31 cellular contexts compared by ENCODE assay signal in the genomic region with DNA sequence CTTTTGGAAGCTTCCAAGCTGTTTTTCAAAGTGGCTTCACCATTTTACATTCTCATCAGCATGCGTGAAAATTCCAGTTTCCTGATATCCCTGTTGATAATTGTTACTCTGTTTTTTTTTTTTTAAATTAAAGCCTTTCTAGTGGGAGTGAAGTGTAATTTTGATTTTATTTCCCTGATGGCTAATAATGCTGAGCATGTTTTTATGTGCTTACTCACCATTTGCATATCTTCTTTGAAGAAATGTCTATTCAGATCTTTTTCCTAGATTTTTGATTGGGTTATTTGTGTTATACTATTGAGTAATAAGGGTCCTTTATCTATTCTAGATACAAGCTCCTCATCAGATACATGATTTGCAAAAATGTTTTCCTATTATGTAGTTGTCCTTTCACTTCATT.
DNase-seq lines count a peak whose midpoint lies in the region; ATAC-seq, FAIRE-seq and TF ChIP-seq lines count a peak whose summit lies in the region.
"Had no signal": no experiment of that assay in that cellular context is flagged by ENCODE, and none has a peak within 500 bp of the region (broad histone marks: within the 10 kb centered on the region; RNA-seq: fewer than 3 reads in every experiment).

No MANE protein-coding gene starts in this region.

- POLR2A ChIA-PET in HepG2 (lab: Yijun Ruan, JAX), result no interaction called here
- POLR2A ChIA-PET in K562 (lab: Yijun Ruan, JAX), result no interaction called here

- H2AFZ ChIP-seq in HepG2 (ENCODE audit: low read length) (no peak overlapping the region), K562 (ENCODE audit: low read depth, low read length) (no peak overlapping the region)

- H3K27me3 ChIP-seq in HepG2 (ENCODE audit: control insufficient read depth in 1 of 2, insufficient read depth in 2 of 2, low read length in 2 of 2), result peaks cover 0 to 2% of the 10 kb centered on the region in 2 experiments; a peak in 1 of 5 replicates
- H3K27me3 ChIP-seq in right lobe of liver, result no peaks in the 10 kb centered on the region
- H3K27me3 ChIP-seq in K562 (ENCODE audit: control insufficient read depth in 2 of 2, insufficient read depth in 2 of 2, low read length in 2 of 2), result peaks cover 0 to 2% of the 10 kb centered on the region in 2 experiments; a peak in 2 of 5 replicates
- H3K27me3 ChIP-seq: BE2C, BLaER1 had no signal

- WGBS in HepG2 (ENCODE audit: low lambda C conversion rate), result 70% methylated on average over 1 of the region's 1 CpG
- 91% methylated on average over 1 of the region's 1 CpG for WGBS in right lobe of liver (ENCODE audit: insufficient coverage, low coverage, low lambda C conversion rate, missing lambda C conversion rate)
- WGBS in K562 (ENCODE audit: insufficient coverage, low coverage, missing lambda C conversion rate), result 0% methylated on average over 1 of the region's 1 CpG

- H3K79me2 ChIP-seq in HepG2 (ENCODE audit: insufficient read depth, low read length) (no peaks in the 10 kb centered on the region), K562 (ENCODE audit: control insufficient read depth, insufficient read depth, low read length) (no peaks in the 10 kb centered on the region)

- FAIRE-seq in HepG2 (lab: Jason Lieb, UNC) (no peak), K562 (lab: Jason Lieb, UNC) (no peak)
- FAIRE-seq: A204.1, A549, D721Med had no signal

- TF ChIP-seq CTCF in HepG2 (CRISPR knock-in tag; IDR thresholded peaks at IDR 0.05) (no peak), right lobe of liver (IDR thresholded peaks at IDR 0.05) (no peak), K562 (IDR thresholded peaks at IDR 0.05 in 2 of 3, conservative IDR thresholded peaks at IDR 0.05 in 1 of 3; ENCODE audit: insufficient read depth in 2 of 3, low read depth in 1 of 3, low read length in 3 of 3) (no peak)

- no peaks in the 10 kb centered on the region for H4K20me1 ChIP-seq in HepG2 (ENCODE audit: insufficient read depth, low read length)
- H4K20me1 ChIP-seq in K562 (replicated peaks; ENCODE audit: control insufficient read depth, insufficient read depth, low read length), result no peaks in the 10 kb centered on the region
- H4K20me1 ChIP-seq: BLaER1; BLaER1 treated with 17β-estradiol and CSF1 and Interleukin-3, amounts not matched to agents 10 nM and 100 nM had no signal

- H3K9me3 ChIP-seq in HepG2 (ENCODE audit: low read length), result peaks cover 8% of the 10 kb centered on the region; the same call in 1 of the 2 replicates
- peaks cover 0 to 6% (median 0%) of the 10 kb centered on the region in 4 donors for H3K9me3 ChIP-seq in right lobe of liver
- H3K9me3 ChIP-seq in K562 (replicated peaks; ENCODE audit: control insufficient read depth, insufficient read depth, low read depth, low read length), result no peaks in the 10 kb centered on the region
- H3K9me3 ChIP-seq: BE2C had no signal

- H3K4me3 ChIP-seq in HepG2 (replicated peaks in 1 of 3; ENCODE audit: insufficient read depth in 1 of 3, low read depth in 2 of 3, low read length in 3 of 3) (no peak overlapping the region), right lobe of liver (no peak overlapping the region), K562 (no peak overlapping the region)
- H3K4me3 ChIP-seq: A549; BLaER1; BLaER1 treated with 17β-estradiol and CSF1 and Interleukin-3, amounts not matched to agents 10 nM and 100 nM had no signal

- no peak overlapping the region for H3K9ac ChIP-seq in HepG2 (ENCODE audit: insufficient read depth, low read depth, low read length)
- H3K9ac ChIP-seq in K562 (ENCODE audit: insufficient read depth in 1 of 2, low read depth in 2 of 2, low read length in 2 of 2), result no peak overlapping the region
- H3K9ac ChIP-seq: BLaER1; BLaER1 treated with 17β-estradiol and CSF1 and Interleukin-3, amounts not matched to agents 10 nM and 100 nM had no signal

- TF ChIP-seq POLR2A in HepG2 (IDR thresholded peaks at IDR 0.05; ENCODE audit: insufficient read depth in 1 of 2, low read depth in 2 of 2, low read length in 2 of 2) (no peak), right lobe of liver (IDR thresholded peaks at IDR 0.05) (no peak), K562 (conservative IDR thresholded peaks at IDR 0.05) (no peak)

- no peak overlapping the region for H3K27ac ChIP-seq in HepG2 (ENCODE audit: extremely low read length, insufficient read depth, low read length)
- no peak overlapping the region for H3K27ac ChIP-seq in right lobe of liver
- H3K27ac ChIP-seq in K562 (ENCODE audit: extremely low read depth, low read depth, low read length), result no peak overlapping the region
- H3K27ac ChIP-seq: 22Rv1; A549; BLaER1; BLaER1 treated with 17β-estradiol and CSF1 and Interleukin-3, amounts not matched to agents 10 nM and 100 nM; C4-2B had no signal

- ATAC-seq in HepG2 (no peak), right lobe of liver (no peak), K562 (no peak)
- ATAC-seq: A549; CD8-positive, alpha-beta T cell had no signal

- TF ChIP-seq RAD21 in HepG2 (CRISPR knock-in tag; IDR thresholded peaks at IDR 0.05) (no peak), K562 (CRISPR knock-in tag; conservative IDR thresholded peaks at IDR 0.05 in 1 of 2, IDR thresholded peaks at IDR 0.05 in 1 of 2) (no peak)

- no peak for DNase-seq in HepG2 (ENCODE audit: low spot score)
- DNase-seq in right lobe of liver, result no peak
- no peak for DNase-seq in K562 (ENCODE audit: extremely low read depth in 1 of 4, low spot score in 3 of 4)
- DNase-seq in NCI-H748 treated with DMSO at 0.1 percent for 48 hours (lab: John Stamatoyannopoulos, UW), result no peak
- DNase-seq: 8988T; ACHN; AML-193; BE2C; C1 segment of cervical spinal cord; Caco-2; Calu3; CD4-positive, alpha-beta memory T cell; CD4-positive, alpha-beta T cell; CD4-positive, CD25-positive, alpha-beta regulatory T cell; CD8-positive, alpha-beta memory T cell; CD8-positive, alpha-beta T cell; COR-L47; DMS 273 treated with DMSO at 0.1 percent for 48 hours; DMS153; DMS53; DMS79; DMS79 treated with DMSO at 0.1 percent for 48 hours; DND-41; EL had no signal

- no peaks in the 10 kb centered on the region for H3K9me1 ChIP-seq in K562 (ENCODE audit: control insufficient read depth, insufficient read depth, low read length)

- H3K36me3 ChIP-seq in HepG2 (replicated peaks in 1 of 2; ENCODE audit: control insufficient read depth in 1 of 2, insufficient read depth in 2 of 2, low read length in 2 of 2), result no peaks in the 10 kb centered on the region
- H3K36me3 ChIP-seq in right lobe of liver, result no peaks in the 10 kb centered on the region
- no peaks in the 10 kb centered on the region for H3K36me3 ChIP-seq in K562 (ENCODE audit: control insufficient read depth, insufficient read depth, low read length)
- H3K36me3 ChIP-seq: BE2C; BLaER1; BLaER1 treated with 17β-estradiol and CSF1 and Interleukin-3, amounts not matched to agents 10 nM and 100 nM had no signal

- no peak overlapping the region for H3K4me2 ChIP-seq in HepG2 (ENCODE audit: low read depth, low read length)
- no peak overlapping the region for H3K4me2 ChIP-seq in K562 (ENCODE audit: insufficient read depth, low read length)
- H3K4me2 ChIP-seq: A549, BLaER1 had no signal

- H3K4me1 ChIP-seq in HepG2 (ENCODE audit: insufficient read depth, low read length) (peaks cover 4% of the 10 kb centered on the region), right lobe of liver (no peaks in the 10 kb centered on the region), K562 (replicated peaks in 1 of 2; ENCODE audit: control insufficient read depth in 2 of 2, insufficient read depth in 2 of 2, low read length in 2 of 2) (no peaks in the 10 kb centered on the region)
- H3K4me1 ChIP-seq: A549, BE2C, Caco-2 had no signal

- BruUV-seq in HepG2 (replicated peaks; lab: Mats Ljungman, UMichigan) (no TSS peak), K562 (replicated peaks; lab: Mats Ljungman, UMichigan) (no TSS peak)

- intact Hi-C loops in HepG2 (cut with micrococcal nuclease; ENCODE audit: unreplicated experiment), result no loop called here
- intact Hi-C loops in right lobe of liver (cut with DNase I), result no loop called here
- intact Hi-C loops in K562 (cut with micrococcal nuclease), result no loop called here

- in situ Hi-C loops in HepG2 (cut with HindIII; ENCODE audit: extremely low pct_ligation_motif_present, low pct_unique_long_range_greater_than_20kb), result no loop called here
- in situ Hi-C loops in K562 (cut with MboI), result no loop called here

- TF ChIP-seq EP300 in HepG2 (IDR thresholded peaks at IDR 0.05; ENCODE audit: low read depth in 2 of 2, low read length in 2 of 2), result no peak
- no peak for TF ChIP-seq EP300 in HepG2 (CRISPR knock-in tag; IDR thresholded peaks at IDR 0.05; ENCODE audit: borderline replicate concordance)
- no peak for TF ChIP-seq EP300 in K562 (IDR thresholded peaks at IDR 0.05; ENCODE audit: low read length)

- CTCF ChIA-PET in HepG2 (lab: Yijun Ruan, JAX; ENCODE audit: low intra/inter-chr PET ratio, low total read pairs) (no interaction called here), K562 (lab: Yijun Ruan, JAX; ENCODE audit: low intra/inter-chr PET ratio) (no interaction called here)

TF ChIP-seq in K562, 482 proteins besides CTCF, POLR2A, EP300 and RAD21:
- TF ChIP-seq ZNF316 (IDR thresholded peaks at IDR 0.05) (peak; percentile 36; the same call in 1 of the 2 replicates), CREM (IDR thresholded peaks at IDR 0.05; ENCODE audit: low read depth) (no peak), CXXC5 (CRISPR knock-in tag; IDR thresholded peaks at IDR 0.05) (no peak), FIP1L1 (IDR thresholded peaks at IDR 0.05; ENCODE audit: low read depth, low read length, poor library complexity, severe bottlenecking) (no peak)
